In the genomic region with DNA sequence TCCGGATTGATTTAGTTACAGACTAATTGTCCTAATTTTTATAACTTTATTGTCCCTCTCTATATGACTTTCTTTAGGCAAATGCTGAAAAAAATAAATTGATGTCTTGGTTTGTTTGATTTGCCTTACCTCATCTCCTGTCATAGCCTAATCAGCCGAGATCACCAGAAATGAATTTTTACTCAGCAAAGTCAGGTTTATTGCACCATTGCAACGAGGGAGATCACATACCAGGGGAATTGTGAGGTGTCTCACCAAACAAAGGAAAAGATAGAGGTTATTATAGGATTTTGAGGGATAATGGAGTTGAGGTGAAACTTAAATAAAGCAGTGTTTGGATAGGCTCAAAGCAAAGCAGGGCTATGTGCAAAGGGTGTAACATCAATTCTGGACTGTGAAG, we compare ENCODE assay signal across 18 cellular contexts.
DNase-seq lines count a peak whose midpoint lies in the region; ATAC-seq and TF ChIP-seq lines count a peak whose summit lies in the region.
"Had no signal": no experiment of that assay in that cellular context is flagged by ENCODE, and none has a peak within 500 bp of the region (broad histone marks: within the 10 kb centered on the region; RNA-seq: fewer than 3 reads in every experiment).

No MANE protein-coding gene starts in this region.

- peak overlapping the region; percentile 51; the same call in 1 of the 2 replicates for H2AFZ ChIP-seq in PC-3 (ENCODE audit: low read length)

- CTCF ChIA-PET in Caco-2 (lab: Charles Lee): no interaction called here
- CTCF ChIA-PET in PC-3 (lab: Charles Lee): no interaction called here

- peak overlapping the region; percentile 44 for H3K27ac ChIP-seq in PC-3 (ENCODE audit: low read length)
- peak overlapping the region; percentile 22 for H3K27ac ChIP-seq in epithelial cell of prostate
- H3K27ac ChIP-seq in aorta (ENCODE audit: low read depth in 1 of 2, low read length in 2 of 2): no peak overlapping the region
- no peak overlapping the region for H3K27ac ChIP-seq in psoas muscle

- no peaks in the 10 kb centered on the region for H4K20me1 ChIP-seq in PC-3 (ENCODE audit: low read length)

- 75 to 79% methylated on average over 3 of the region's 3 CpGs for WGBS in aorta, 2 donors
- 64 to 69% (median 67%) methylated on average over 3 of the region's 3 CpGs for WGBS in psoas muscle, 3 donors

- TSS peak; percentile 69 for BruUV-seq in Caco-2 (replicated peaks; lab: Mats Ljungman, UMichigan)
- BruUV-seq in PC-3 (replicated peaks; lab: Mats Ljungman, UMichigan): no TSS peak

- peaks cover 17% of the 10 kb centered on the region for H3K4me1 Mint-ChIP-seq in Caco-2 (ENCODE audit: low read depth, unreplicated experiment)
- H3K4me1 Mint-ChIP-seq: CD4-positive, CD25-positive, alpha-beta regulatory T cell; CD8-positive, alpha-beta memory T cell; H9 had no signal

- peak overlapping the region; percentile 26; the same call in 1 of the 2 replicates for H3K4me2 ChIP-seq in PC-3 (ENCODE audit: low read length)

- H3F3A ChIP-seq in PC-3 (ENCODE audit: low read length, unreplicated experiment): no peaks in the 10 kb centered on the region

- H3K27me3 Mint-ChIP-seq in Caco-2 (ENCODE audit: insufficient read depth, unreplicated experiment): no peaks in the 10 kb centered on the region
- H3K27me3 Mint-ChIP-seq: CD4-positive, CD25-positive, alpha-beta regulatory T cell; CD8-positive, alpha-beta memory T cell had no signal

- H3K36me3 Mint-ChIP-seq in Caco-2 (ENCODE audit: insufficient read depth, unreplicated experiment): peaks cover 6% of the 10 kb centered on the region
- H3K36me3 Mint-ChIP-seq: CD4-positive, CD25-positive, alpha-beta regulatory T cell; CD8-positive, alpha-beta memory T cell had no signal

- H3K9ac ChIP-seq in PC-3 (ENCODE audit: low read length): no peak overlapping the region

- H3K9me2 ChIP-seq in PC-3 (replicated peaks; ENCODE audit: low read length): no peaks in the 10 kb centered on the region

- no peaks in the 10 kb centered on the region; the same call in 1 of the 2 replicates for H3K9me3 ChIP-seq in Caco-2
- H3K9me3 ChIP-seq in PC-3 (ENCODE audit: low read length): no peaks in the 10 kb centered on the region
- H3K9me3 ChIP-seq in aorta (ENCODE audit: control insufficient read depth, low read length): no peaks in the 10 kb centered on the region
- no peaks in the 10 kb centered on the region for H3K9me3 ChIP-seq in psoas muscle
- H3K9me3 ChIP-seq: BE2C had no signal

- peaks cover 9% of the 10 kb centered on the region; the same call in 1 of the 2 replicates for H3K4me1 ChIP-seq in Caco-2
- H3K4me1 ChIP-seq in PC-3 (ENCODE audit: insufficient read depth, low read length): peaks cover 12% of the 10 kb centered on the region
- H3K4me1 ChIP-seq in aorta (ENCODE audit: control insufficient read depth in 1 of 2, insufficient read depth in 2 of 2, low read length in 2 of 2): no peaks in the 10 kb centered on the region
- H3K4me1 ChIP-seq in psoas muscle: no peaks in the 10 kb centered on the region
- H3K4me1 ChIP-seq: BE2C had no signal

- no peaks in the 10 kb centered on the region for H3K27me3 ChIP-seq in Caco-2 (replicated peaks; ENCODE audit: control insufficient read depth, insufficient read depth, low read length)
- H3K27me3 ChIP-seq in PC-3 (ENCODE audit: low read length): no peaks in the 10 kb centered on the region
- H3K27me3 ChIP-seq in aorta (ENCODE audit: control insufficient read depth in 1 of 2, insufficient read depth in 2 of 2, low read length in 1 of 2): no peaks in the 10 kb centered on the region
- no peaks in the 10 kb centered on the region for H3K27me3 ChIP-seq in psoas muscle (ENCODE audit: insufficient read depth in 3 of 3, low read length in 2 of 3)
- H3K27me3 ChIP-seq: BE2C had no signal

- no peaks in the 10 kb centered on the region for H3K36me3 ChIP-seq in Caco-2 (ENCODE audit: control insufficient read depth, insufficient read depth, low read length)
- H3K36me3 ChIP-seq in PC-3 (ENCODE audit: low read depth, low read length): no peaks in the 10 kb centered on the region
- H3K36me3 ChIP-seq in aorta (ENCODE audit: control insufficient read depth in 1 of 2, insufficient read depth in 2 of 2, low read length in 1 of 2): no peaks in the 10 kb centered on the region
- H3K36me3 ChIP-seq in psoas muscle (ENCODE audit: insufficient read depth in 1 of 2, low read depth in 1 of 2): no peaks in the 10 kb centered on the region
- H3K36me3 ChIP-seq: BE2C had no signal

- H3K27ac Mint-ChIP-seq in Caco-2 (ENCODE audit: unreplicated experiment): peak overlapping the region; percentile 53
- H3K27ac Mint-ChIP-seq: CD4-positive, CD25-positive, alpha-beta regulatory T cell; CD8-positive, alpha-beta memory T cell had no signal

- POLR2A ChIA-PET in Caco-2 (lab: Charles Lee) (no interaction called here), PC-3 (lab: Charles Lee; ENCODE audit: unreplicated experiment) (no interaction called here)

- no peak overlapping the region for H3K4me3 Mint-ChIP-seq in Caco-2 (ENCODE audit: unreplicated experiment)
- H3K4me3 Mint-ChIP-seq: CD4-positive, CD25-positive, alpha-beta regulatory T cell; CD8-positive, alpha-beta memory T cell; H9 had no signal

- H3K4me3 ChIP-seq in Caco-2 (ENCODE audit: low read depth, low read length) (no peak overlapping the region), PC-3 (ENCODE audit: low read length) (no peak overlapping the region), aorta (ENCODE audit: low read length in 2 of 2) (no peak overlapping the region), psoas muscle (no peak overlapping the region)
- H3K4me3 ChIP-seq: GM12878 had no signal

- peaks cover 6% of the 10 kb centered on the region for H3K9me3 Mint-ChIP-seq in Caco-2 (ENCODE audit: unreplicated experiment)
- H3K9me3 Mint-ChIP-seq: H9 had no signal

- TF ChIP-seq CTCF in Caco-2 (IDR thresholded peaks at IDR 0.05; ENCODE audit: insufficient read depth in 1 of 2, low read depth in 1 of 2, low read length in 1 of 2, severe bottlenecking in 1 of 2, unreplicated experiment in 1 of 2) (no peak), PC-3 (conservative IDR thresholded peaks at IDR 0.05; ENCODE audit: low read depth, low read length) (no peak), psoas muscle (IDR thresholded peaks at IDR 0.05) (no peak)

- ATAC-seq in PC-3 (peak; percentile 87), HG02973 (IDR thresholded peaks at IDR 0.05; ENCODE audit: unreplicated experiment) (no peak), aorta (ENCODE audit: low FRiP score) (no peak), psoas muscle (no peak)
- ATAC-seq: GM12878 had no signal

- DNase-seq in COR-L47 (lab: John Stamatoyannopoulos, UW): peak; percentile 9
- DNase-seq in Caco-2: peak in 1 of 2 experiments; percentile 62
- peak; percentile 67 for DNase-seq in PC-3
- no peak for DNase-seq in epithelial cell of prostate (ENCODE audit: low read depth, low spot score)
- no peak for DNase-seq in aorta
- DNase-seq in NCI-H1694 (lab: John Stamatoyannopoulos, UW): no peak
- DNase-seq in psoas muscle: no peak
- DNase-seq: ACHN; BE2C; C1 segment of cervical spinal cord; CD4-positive, CD25-positive, alpha-beta regulatory T cell; CD8-positive, alpha-beta memory T cell; DMS153; DND-41; EL; H9 had no signal

- intact Hi-C loops in Caco-2 (cut with micrococcal nuclease; ENCODE audit: unreplicated experiment): loop anchor here (1.0 kb wide), 1 partner anchor 305 kb away; no protein-coding TSS in a partner anchor
- intact Hi-C loops in PC-3 (cut with micrococcal nuclease): no loop called here
- intact Hi-C loops in aorta (cut with DNase I): no loop called here
- intact Hi-C loops in psoas muscle (cut with DNase I): no loop called here

- H3K79me2 ChIP-seq in PC-3 (ENCODE audit: low read length): no peaks in the 10 kb centered on the region

Comparison
In these comparisons a context has a peak if more than half of its experiments do, and no peak if none do; other contexts are left out.
1. DNase-seq: peak in COR-L47 (single experiment) and PC-3 (single experiment); none in epithelial cell of prostate (single experiment), aorta (0 of 2), NCI-H1694 (single experiment) and psoas muscle (0 of 2).
2. H3K27ac ChIP-seq: peak in PC-3 (single experiment) and epithelial cell of prostate (single experiment); none in aorta (0 of 2) and psoas muscle (single experiment).